ENCODE assay signal across 9 cellular contexts in the genomic region with DNA sequence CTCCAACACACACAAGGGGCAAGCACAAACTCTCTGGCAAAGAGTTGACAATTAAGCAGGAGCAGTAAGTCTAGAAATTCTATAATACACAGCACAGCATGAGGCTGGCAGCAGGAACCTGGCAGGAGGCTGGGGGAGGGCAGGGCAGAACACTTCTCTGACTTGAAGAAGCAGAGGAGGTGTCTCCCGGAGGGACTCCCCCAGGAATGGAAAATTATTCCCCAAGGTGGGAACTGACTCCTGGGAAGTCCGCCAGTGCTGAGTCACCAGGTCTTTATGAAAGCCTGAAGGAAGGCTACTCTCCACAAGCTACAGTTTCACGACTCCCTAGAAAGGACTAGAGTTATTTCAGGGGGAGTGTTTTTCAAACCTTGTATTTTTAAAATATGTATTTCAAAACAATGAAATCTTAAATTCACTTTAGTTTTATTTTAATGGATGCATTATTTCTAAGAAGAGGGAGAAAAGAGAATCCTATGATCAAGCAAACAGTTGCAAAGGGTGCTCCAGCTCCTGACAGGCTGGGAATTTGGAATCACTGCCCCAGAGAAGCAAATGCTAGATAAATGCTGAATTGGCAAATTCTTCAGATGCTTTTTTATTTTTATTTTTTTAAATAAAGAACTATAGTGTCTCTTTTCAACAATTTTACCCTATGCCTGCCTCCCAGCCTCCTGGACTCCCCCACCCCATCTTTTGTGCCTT.
DNase-seq lines count a peak whose midpoint lies in the region; ATAC-seq and TF ChIP-seq lines count a peak whose summit lies in the region.
"Had no signal": no experiment of that assay in that cellular context is flagged by ENCODE, and none has a peak within 500 bp of the region (broad histone marks: within the 10 kb centered on the region; RNA-seq: fewer than 3 reads in every experiment).

No MANE protein-coding gene starts in this region.

- in situ Hi-C loops in astrocyte of the spinal cord (cut with HindIII; ENCODE audit: low sequenced_read_pairs): no loop called here

- H3K27ac ChIP-seq in left lung: no peak overlapping the region

- no peaks in the 10 kb centered on the region for H3K9me3 ChIP-seq in left lung

- intact Hi-C loops in left lung (cut with DNase I): no loop called here

- peaks cover 0 to 13% of the 10 kb centered on the region in 2 donors for H3K4me1 ChIP-seq in left lung

- no peak overlapping the region for H3K4me3 ChIP-seq in HFF-Myc (replicated peaks; ENCODE audit: low read depth, low read length)
- H3K4me3 ChIP-seq in astrocyte of the spinal cord (ENCODE audit: low read depth, low read length): no peak overlapping the region
- no peak overlapping the region for H3K4me3 ChIP-seq in left lung

- peak; percentile 90 for DNase-seq in A172 (ENCODE audit: low spot score)
- peak; percentile 37 for DNase-seq in HFF-Myc (ENCODE audit: extremely low read depth, low read depth)
- DNase-seq in astrocyte of the spinal cord (ENCODE audit: low read depth, low spot score): peak; percentile 79
- DNase-seq in left lung: peak in 1 of 2 donors; percentile 74
- DNase-seq in activated CD4-positive, alpha-beta T cell treated with anti-CD3 and anti-CD28 coated beads, Interleukin-2, amount 50 U/mL, for 4 hours: no peak
- no peak for DNase-seq in D341Med (ENCODE audit: low spot score)
- DNase-seq in activated CD4-positive, alpha-beta T cell treated with anti-CD3 and anti-CD28 coated beads for 1 hour: no peak
- DNase-seq: CD4-positive, CD25-positive, alpha-beta regulatory T cell had no signal

- H3K27me3 ChIP-seq in left lung: no peaks in the 10 kb centered on the region

- ATAC-seq in left lung (peak; percentile 95), HG02970 (IDR thresholded peaks at IDR 0.05; ENCODE audit: low FRiP score, unreplicated experiment) (no peak)

- TF ChIP-seq CTCF in HFF-Myc (IDR thresholded peaks at IDR 0.05; ENCODE audit: low read depth, low read length, missing control alignments) (no peak), astrocyte of the spinal cord (IDR thresholded peaks at IDR 0.05; ENCODE audit: low read depth, low read length) (no peak), left lung (IDR thresholded peaks at IDR 0.05) (no peak)

- H3K36me3 ChIP-seq in left lung: no peaks in the 10 kb centered on the region

Comparison
In these comparisons a context has a peak if more than half of its experiments do, and no peak if none do; other contexts are left out.
1. DNase-seq: peak in A172 (single experiment), HFF-Myc (single experiment) and astrocyte of the spinal cord (single experiment); none in activated CD4-positive, alpha-beta T cell treated with anti-CD3 and anti-CD28 coated beads, Interleukin-2, amount 50 U/mL, for 4 hours (0 of 2), D341Med (single experiment) and activated CD4-positive, alpha-beta T cell treated with anti-CD3 and anti-CD28 coated beads for 1 hour (single experiment).